In genomic region chr19:58586131-58586765, GRCh38 we compare ENCODE assay signal across 27 cellular contexts. TPM values are rescaled to one million over a fixed set of nuclear protein-coding genes. Genes with fewer than 3 reads are reported as not detected.
DNase-seq lines count a peak whose midpoint lies in the region; ATAC-seq and TF ChIP-seq lines count a peak whose summit lies in the region.
"Had no signal": no experiment of that assay in that cellular context is flagged by ENCODE, and none has a peak within 500 bp of the region (broad histone marks: within the 10 kb centered on the region; RNA-seq: fewer than 3 reads in every experiment).

No MANE protein-coding gene starts in this region.

- no peak overlapping the region for H2AFZ ChIP-seq in SK-N-SH (ENCODE audit: low read depth)

- no peak overlapping the region for H3K4me2 ChIP-seq in SK-N-SH

- no peak for TF ChIP-seq POLR2A in ovary (IDR thresholded peaks at IDR 0.05)
- no peak for TF ChIP-seq POLR2A in thyroid gland (IDR thresholded peaks at IDR 0.05)

- TF ChIP-seq CTCF in SK-N-SH (IDR thresholded peaks at IDR 0.05) (no peak), right atrium auricular region (IDR thresholded peaks at IDR 0.05) (no peak), ovary (IDR thresholded peaks at IDR 0.05) (no peak), thyroid gland (IDR thresholded peaks at IDR 0.05) (no peak)

- H3K4me1 Mint-ChIP-seq in T-helper 2 cell treated with Interferon-gamma antibody and Interleukin-4, amounts not matched to agents 5 μg/mL and 100 μg/mL, for 36 hours (ENCODE audit: low read depth), result peaks cover 3% of the 10 kb centered on the region

- peaks cover 13% of the 10 kb centered on the region for H3K36me3 Mint-ChIP-seq in T-helper 2 cell treated with Interferon-gamma antibody and Interleukin-4, amounts not matched to agents 5 μg/mL and 100 μg/mL, for 36 hours (ENCODE audit: low read depth)

- CTCF ChIA-PET in SK-N-SH (lab: Yijun Ruan, JAX), result no interaction called here

- ATAC-seq in GM18868 (IDR thresholded peaks at IDR 0.05; ENCODE audit: unreplicated experiment), result no peak
- ATAC-seq: activated T-helper 17 cell treated with anti-CD3 and anti-CD28 coated beads, Interleukin-2, amount 50 U/mL, for 72 hours; CD8-positive, alpha-beta T cell had no signal

- H4K20me1 ChIP-seq in SK-N-SH (ENCODE audit: insufficient read depth), result no peaks in the 10 kb centered on the region

- no peak overlapping the region for H3K4me3 ChIP-seq in SK-N-SH (ENCODE audit: low read depth in 2 of 2, low read length in 1 of 2)
- no peak overlapping the region for H3K4me3 ChIP-seq in right atrium auricular region
- no peak overlapping the region for H3K4me3 ChIP-seq in ovary
- H3K4me3 ChIP-seq in thyroid gland (replicated peaks in 1 of 3), result no peak overlapping the region
- H3K4me3 ChIP-seq: heart right ventricle, lung, Peyer's patch, skin epidermis had no signal

- H3K27ac ChIP-seq in SK-N-SH (ENCODE audit: low read depth in 2 of 2, low read length in 1 of 2) (peak overlapping the region; percentile 3 to 59; a peak in 2 of 4 replicates), right atrium auricular region (no peak overlapping the region), ovary (no peak overlapping the region), thyroid gland (no peak overlapping the region)
- H3K27ac ChIP-seq: brain microvascular endothelial cell, heart right ventricle, Peyer's patch had no signal

- peaks cover 0 to 6% of the 10 kb centered on the region in 2 experiments; a peak in 1 of 4 replicates for H3K4me1 ChIP-seq in SK-N-SH (ENCODE audit: control insufficient read depth in 1 of 2, insufficient read depth in 2 of 2, low read depth in 1 of 2, low read length in 1 of 2)
- peaks cover 0 to 4% of the 10 kb centered on the region in 2 donors for H3K4me1 ChIP-seq in right atrium auricular region
- H3K4me1 ChIP-seq in ovary (ENCODE audit: insufficient read depth), result peaks cover under 1% of the 10 kb centered on the region
- peaks cover 0 to 3% of the 10 kb centered on the region in 2 donors for H3K4me1 ChIP-seq in thyroid gland

- H3K9me3 ChIP-seq in SK-N-SH (no peaks in the 10 kb centered on the region), right atrium auricular region (no peaks in the 10 kb centered on the region), ovary (no peaks in the 10 kb centered on the region), thyroid gland (no peaks in the 10 kb centered on the region)
- H3K9me3 ChIP-seq: heart right ventricle, Peyer's patch had no signal

- DNase-seq in HT-29 (ENCODE audit: low spot score), result peak; percentile 0
- DNase-seq in SK-N-SH, result no peak
- DNase-seq in right atrium auricular region (ENCODE audit: low spot score), result peak; percentile 43
- DNase-seq in ovary, result peak in 3 of 5 donors; percentile 17 to 33 (median 19)
- no peak for DNase-seq in thyroid gland
- DNase-seq in T-helper 2 cell treated with Interferon-gamma antibody and Interleukin-4, amounts not matched to agents 5 μg/mL and 100 μg/mL, for 36 hours (ENCODE audit: low spot score), result no peak
- DNase-seq: activated CD4-positive, alpha-beta T cell treated with anti-CD3 and anti-CD28 coated beads for 1 hour; activated naive CD8-positive, alpha-beta T cell treated with anti-CD3 and anti-CD28 coated beads, Interleukin-2, amount 10 ng/mL, durations not matched to agents 7 days and 5 days; brain microvascular endothelial cell; cortex of kidney; DMS53; GF-D8; HCEC 1CT; heart right ventricle; naive B cell; NCI-H1105; NCI-H2081 treated with DMSO at 0.1 percent for 48 hours; NCI-H446 treated with DMSO at 0.1 percent for 48 hours; Peyer's patch; stimulated activated CD4-positive, alpha-beta T cell treated with anti-CD3 and anti-CD28 coated beads, Interleukin-2, amount 100 ng/mL, for 48 hours; trophoblast cell had no signal

- H3K79me2 ChIP-seq in SK-N-SH (ENCODE audit: insufficient read depth), result peaks cover 14% of the 10 kb centered on the region; the same call in 1 of the 2 replicates

- H3K4me3 Mint-ChIP-seq in T-helper 2 cell treated with Interferon-gamma antibody and Interleukin-4, amounts not matched to agents 5 μg/mL and 100 μg/mL, for 36 hours, result no peak overlapping the region
- H3K4me3 Mint-ChIP-seq: activated naive CD8-positive, alpha-beta T cell treated with anti-CD3 and anti-CD28 coated beads, Interleukin-2, amount 10 ng/mL, durations not matched to agents 7 days and 5 days; activated T-helper 17 cell treated with anti-CD3 and anti-CD28 coated beads, Interleukin-2, amount 50 U/mL, for 72 hours; CD8-positive, alpha-beta T cell; naive B cell; stimulated activated naive CD8-positive, alpha-beta T cell treated with anti-CD3 and anti-CD28 coated beads, Interleukin-15, Interleukin-2, amounts not matched to agents 100 ng/mL and 50 ng/mL, for 24 hours had no signal

- intact Hi-C loops in ovary (cut with DNase I) (no loop called here), thyroid gland (cut with DNase I) (no loop called here)

- no peaks in the 10 kb centered on the region for H3K9me2 ChIP-seq in SK-N-SH

- no CpG with 5 or more reads among the region's 4 CpGs for WGBS in SK-N-SH (ENCODE audit: low lambda C conversion rate)
- 96 to 100% (median 98%) methylated on average over 4 of the region's 4 CpGs for WGBS in ovary, 3 donors
- WGBS in thyroid gland, 2 donors, result 100% methylated on average over 1 of the region's 4 CpGs; no CpG with 5 or more reads in 1 of the 2 donors

- H3K27me3 Mint-ChIP-seq in T-helper 2 cell treated with Interferon-gamma antibody and Interleukin-4, amounts not matched to agents 5 μg/mL and 100 μg/mL, for 36 hours (ENCODE audit: low read depth), result no peaks in the 10 kb centered on the region
- H3K27me3 Mint-ChIP-seq: activated naive CD8-positive, alpha-beta T cell treated with anti-CD3 and anti-CD28 coated beads, Interleukin-2, amount 10 ng/mL, durations not matched to agents 7 days and 5 days; activated T-helper 17 cell treated with anti-CD3 and anti-CD28 coated beads, Interleukin-2, amount 50 U/mL, for 72 hours; naive B cell; stimulated activated naive CD8-positive, alpha-beta T cell treated with anti-CD3 and anti-CD28 coated beads, Interleukin-15, Interleukin-2, amounts not matched to agents 100 ng/mL and 50 ng/mL, for 24 hours had no signal

- no peak for TF ChIP-seq RAD21 in SK-N-SH (IDR thresholded peaks at IDR 0.05; ENCODE audit: low read length)

- H3K9me3 Mint-ChIP-seq in T-helper 2 cell treated with Interferon-gamma antibody and Interleukin-4, amounts not matched to agents 5 μg/mL and 100 μg/mL, for 36 hours, result no peaks in the 10 kb centered on the region
- H3K9me3 Mint-ChIP-seq: activated naive CD8-positive, alpha-beta T cell treated with anti-CD3 and anti-CD28 coated beads, Interleukin-2, amount 10 ng/mL, durations not matched to agents 7 days and 5 days; activated T-helper 17 cell treated with anti-CD3 and anti-CD28 coated beads, Interleukin-2, amount 50 U/mL, for 72 hours; CD8-positive, alpha-beta T cell; stimulated activated naive CD8-positive, alpha-beta T cell treated with anti-CD3 and anti-CD28 coated beads, Interleukin-15, Interleukin-2, amounts not matched to agents 100 ng/mL and 50 ng/mL, for 24 hours had no signal

- H3K27me3 ChIP-seq in SK-N-SH (ENCODE audit: insufficient read depth) (no peaks in the 10 kb centered on the region), right atrium auricular region (no peaks in the 10 kb centered on the region), ovary (no peaks in the 10 kb centered on the region), thyroid gland (no peaks in the 10 kb centered on the region)
- H3K27me3 ChIP-seq: brain microvascular endothelial cell, heart right ventricle, Peyer's patch had no signal

- H3K9ac ChIP-seq in SK-N-SH, result no peak overlapping the region

- POLR2A ChIA-PET in SK-N-SH (lab: Yijun Ruan, JAX), result no interaction called here

- peaks cover 9% of the 10 kb centered on the region for H3F3A ChIP-seq in SK-N-SH (replicated peaks; ENCODE audit: insufficient read depth)

- TF ChIP-seq EP300 in SK-N-SH (IDR thresholded peaks at IDR 0.05; ENCODE audit: borderline replicate concordance in 1 of 2, low read depth in 1 of 2, low read length in 1 of 2) (no peak), ovary (IDR thresholded peaks at IDR 0.05) (no peak)

- H3K27ac Mint-ChIP-seq in T-helper 2 cell treated with Interferon-gamma antibody and Interleukin-4, amounts not matched to agents 5 μg/mL and 100 μg/mL, for 36 hours, result no peak overlapping the region
- H3K27ac Mint-ChIP-seq: activated naive CD8-positive, alpha-beta T cell treated with anti-CD3 and anti-CD28 coated beads, Interleukin-2, amount 10 ng/mL, durations not matched to agents 7 days and 5 days; activated T-helper 17 cell treated with anti-CD3 and anti-CD28 coated beads, Interleukin-2, amount 50 U/mL, for 72 hours; CD8-positive, alpha-beta T cell; naive B cell; stimulated activated naive CD8-positive, alpha-beta T cell treated with anti-CD3 and anti-CD28 coated beads, Interleukin-15, Interleukin-2, amounts not matched to agents 100 ng/mL and 50 ng/mL, for 24 hours had no signal

- H3K36me3 ChIP-seq in SK-N-SH (replicated peaks in 1 of 2; ENCODE audit: control insufficient read depth in 1 of 2, insufficient read depth in 2 of 2, low read length in 1 of 2), result peaks cover 12 to 17% of the 10 kb centered on the region in 2 experiments
- H3K36me3 ChIP-seq in right atrium auricular region, result peaks cover 29% of the 10 kb centered on the region
- H3K36me3 ChIP-seq in ovary, result no peaks in the 10 kb centered on the region
- peaks cover 6 to 10% of the 10 kb centered on the region in 2 donors for H3K36me3 ChIP-seq in thyroid gland

RNA-seq across cellular contexts. Expression of gene MZF1, which starts 13.1 kb away (rescaled TPM):
- 92.5 and 94.8 TPM in 2 replicates for total RNA-seq in HT-29 (2014; rRNA removed; shearing (Covaris generic))
- polyA plus RNA-seq in SK-N-SH (2012; rRNA removed) (31.8 and 38.4 TPM in 2 replicates), ovary (10 to 100 TPM; 10.8 to 32.5 TPM)
- 7.0 and 10.2 TPM in 2 replicates for polyA plus RNA-seq in SK-N-SH (2012; cell fraction: cytosol; rRNA removed)
- 308 and 351 TPM in 2 replicates for polyA plus RNA-seq in SK-N-SH (2012; cell fraction: nucleus; rRNA removed)
- total RNA-seq in right atrium auricular region (10 to 100 TPM in 1 of 2 donors, 1 to 10 TPM in 1; 6.5 to 11.3 TPM), ovary (10 to 100 TPM; 26.2 to 48.0 (median 30.6) TPM), thyroid gland (10 to 100 TPM; 55.0 to 82.7 (median 70.5) TPM)

RNA-seq across cellular contexts. Expression of gene UBE2M, which starts 27.8 kb away (rescaled TPM):
- total RNA-seq in HT-29 (2014; rRNA removed; shearing (Covaris generic)), result 201 and 242 TPM in 2 replicates
- polyA plus RNA-seq in SK-N-SH (2012; rRNA removed) (109 and 135 TPM in 2 replicates), ovary (100 to 1,000 TPM in 1 of 2 donors, 10 to 100 TPM in 1; 43.8 to 110 TPM)
- 102 and 103 TPM in 2 replicates for polyA plus RNA-seq in SK-N-SH (2012; cell fraction: cytosol; rRNA removed)
- polyA plus RNA-seq in SK-N-SH (2012; cell fraction: nucleus; rRNA removed), result 128 and 133 TPM in 2 replicates
- total RNA-seq in right atrium auricular region (10 to 100 TPM; 30.9 to 38.8 TPM), ovary (10 to 100 TPM; 13.8 to 75.0 (median 62.6) TPM), thyroid gland (10 to 100 TPM; 17.2 to 28.5 (median 20.3) TPM)

RNA-seq across cellular contexts. Expression of gene CHMP2A, which starts 31.3 kb away (rescaled TPM):
- 236 and 268 TPM in 2 replicates for total RNA-seq in HT-29 (2014; rRNA removed; shearing (Covaris generic))
- 308 and 381 TPM in 2 replicates for polyA plus RNA-seq in SK-N-SH (2012; rRNA removed)
- polyA plus RNA-seq in SK-N-SH (2012; cell fraction: cytosol; rRNA removed), result 350 and 388 TPM in 2 replicates
- polyA plus RNA-seq in SK-N-SH (2012; cell fraction: nucleus; rRNA removed), result 218 and 251 TPM in 2 replicates
- 100 to 1,000 TPM; 109 to 121 TPM for total RNA-seq in right atrium auricular region
- total RNA-seq in ovary, result 100 to 1,000 TPM in 2 of 7 donors, 10 to 100 TPM in 5; 54.2 to 105 (median 96.1) TPM
- polyA plus RNA-seq in ovary, result 100 to 1,000 TPM; 137 to 143 TPM
- total RNA-seq in thyroid gland, result 100 to 1,000 TPM; 123 to 155 (median 148) TPM

RNA-seq across cellular contexts. Expression of gene TRIM28, which starts 42.4 kb away (rescaled TPM):
- 1,771 and 1,829 TPM in 2 replicates for total RNA-seq in HT-29 (2014; rRNA removed; shearing (Covaris generic))
- polyA plus RNA-seq in SK-N-SH (2012; rRNA removed) (321 and 594 TPM in 2 replicates), ovary (100 to 1,000 TPM; 270 to 294 TPM)
- 191 and 231 TPM in 2 replicates for polyA plus RNA-seq in SK-N-SH (2012; cell fraction: cytosol; rRNA removed)
- 1,222 and 1,964 TPM in 2 replicates for polyA plus RNA-seq in SK-N-SH (2012; cell fraction: nucleus; rRNA removed)
- total RNA-seq in right atrium auricular region (100 to 1,000 TPM in 1 of 2 donors, 10 to 100 TPM in 1; 99.6 to 207 TPM), ovary (100 to 1,000 TPM; 193 to 505 (median 348) TPM), thyroid gland (100 to 1,000 TPM; 195 to 237 (median 218) TPM)

Comparison
In these comparisons a context has a peak if more than half of its experiments do, and no peak if none do; other contexts are left out.
1. DNase-seq: peak in HT-29 (single experiment), right atrium auricular region (single experiment) and ovary (3 of 5); none in SK-N-SH (single experiment), thyroid gland (0 of 2) and T-helper 2 cell treated with Interferon-gamma antibody and Interleukin-4, amounts not matched to agents 5 μg/mL and 100 μg/mL, for 36 hours (single experiment).
2. H3K27ac ChIP-seq: peak in SK-N-SH (2 of 2); none in right atrium auricular region (0 of 2), ovary (0 of 2) and thyroid gland (0 of 3).